In genomic region chr5:111901303-111901702, GRCh38 we compare ENCODE assay signal across 13 cellular contexts.
"Had no signal": no experiment of that assay in that cellular context is flagged by ENCODE, and none has a peak within 500 bp of the region (broad histone marks: within the 10 kb centered on the region; RNA-seq: fewer than 3 reads in every experiment).

No MANE protein-coding gene starts in this region.

- DNase-seq: activated CD4-positive, alpha-beta memory T cell treated with anti-CD3 and anti-CD28 coated beads, Interleukin-2, amount 10 ng/mL, durations not matched to agents 7 days and 5 days; activated CD4-positive, alpha-beta T cell treated with anti-CD3 and anti-CD28 coated beads for 36 hours; activated CD8-positive, alpha-beta memory T cell treated with anti-CD3 and anti-CD28 coated beads, Interleukin-2, amount 50 U/mL, for 4 hours; activated naive CD8-positive, alpha-beta T cell treated with anti-CD3 and anti-CD28 coated beads, Interleukin-2, amount 10 ng/mL, durations not matched to agents 7 days and 5 days; anterior cingulate cortex; dermis blood vessel endothelial cell; erythroblast; immature natural killer cell; naive B cell; tibial artery; uterus; WERI-Rb-1 had no signal

- ATAC-seq: activated CD4-positive, alpha-beta T cell treated with anti-CD3 and anti-CD28 coated beads for 36 hours; stimulated activated effector memory CD8-positive, alpha-beta T cell treated with anti-CD3 and anti-CD28 coated beads, Interleukin-12 subunit alpha, Interleukin-12 subunit beta, amount 100 ng/mL, for 72 hours had no signal
